ENCODE assay signal across 1 cellular context in the genomic region with DNA sequence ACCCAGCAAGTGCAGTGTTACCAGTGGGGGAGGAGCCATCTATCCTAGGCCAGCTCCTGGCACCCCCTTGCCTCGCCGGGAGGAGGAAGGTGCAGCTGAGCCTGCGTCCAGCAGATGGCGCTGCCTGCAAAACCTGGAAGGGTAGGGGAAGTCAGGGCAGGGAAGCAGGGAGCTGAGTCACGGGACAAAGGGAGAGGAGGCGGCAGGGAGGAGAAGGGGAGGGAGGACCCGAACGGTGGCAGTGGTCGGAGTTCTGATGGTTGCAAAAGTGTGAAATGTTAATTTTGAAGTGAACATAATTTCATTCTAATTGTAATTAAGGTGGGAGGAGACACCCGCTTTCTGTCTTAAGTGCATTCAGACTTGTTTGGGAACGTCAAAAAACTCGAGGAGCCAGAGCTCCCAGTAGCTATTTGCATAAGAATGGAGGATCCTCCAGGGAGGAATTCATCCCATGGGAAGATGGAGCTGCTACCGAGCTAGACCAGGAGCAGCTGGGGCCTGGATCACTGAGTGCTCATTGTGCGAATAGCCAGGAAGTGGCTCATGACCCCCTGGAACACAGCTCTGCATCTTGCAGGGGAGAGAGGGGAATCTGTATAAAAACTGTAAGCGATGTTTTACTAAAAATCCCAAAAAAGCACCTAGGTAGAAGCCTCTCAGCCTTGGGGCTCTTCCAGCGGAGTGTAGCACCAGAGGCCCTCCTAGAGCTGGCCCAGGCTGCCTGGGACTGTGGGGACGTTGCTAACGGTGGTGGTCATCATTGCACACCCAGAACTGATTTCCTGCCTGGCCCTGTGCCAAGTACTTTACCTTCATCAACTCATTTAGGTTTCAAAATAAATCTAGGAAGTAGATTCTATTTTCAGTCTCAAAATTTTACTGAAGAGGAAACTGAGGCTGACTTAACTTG.
TF ChIP-seq lines count a peak whose summit lies in the region.

No MANE protein-coding gene starts in this region.

TF ChIP-seq in H1, 55 proteins besides CTCF, POLR2A, EP300 and RAD21 (continues in another document):
- TF ChIP-seq POU5F1 (IDR thresholded peaks at IDR 0.05; ENCODE audit: low read depth, low read length) (peak; percentile 95), CBX5 (IDR thresholded peaks at IDR 0.05; ENCODE audit: low read depth, low read length) (no peak), SIN3A (conservative IDR thresholded peaks at IDR 0.05 in 1 of 2, IDR thresholded peaks at IDR 0.05 in 1 of 2; ENCODE audit: low read depth in 1 of 2, low read length in 2 of 2) (no peak), BRCA1 (IDR thresholded peaks at IDR 0.05; ENCODE audit: low read depth, low read length) (no peak), POLR2AphosphoS5 (IDR thresholded peaks at IDR 0.05; ENCODE audit: low read depth, low read length) (peak; percentile 56), NRF1 (IDR thresholded peaks at IDR 0.05; ENCODE audit: low read depth, low read length) (no peak), TAF1 (IDR thresholded peaks at IDR 0.05; ENCODE audit: low read depth, low read length) (peak; percentile 28), BCL11A (IDR thresholded peaks at IDR 0.05; ENCODE audit: low read depth in 2 of 2, low read length in 2 of 2) (no peak), SIX5 (IDR thresholded peaks at IDR 0.05; ENCODE audit: low read depth, low read length) (no peak), SP2 (IDR thresholded peaks at IDR 0.05; ENCODE audit: low read length) (no peak), RFX5 (IDR thresholded peaks at IDR 0.05; ENCODE audit: borderline replicate concordance, low read depth, low read length) (no peak), SUZ12 (IDR thresholded peaks at IDR 0.05; ENCODE audit: low read length) (no peak), CHD2 (IDR thresholded peaks at IDR 0.05; ENCODE audit: low read length) (no peak), YY1 (IDR thresholded peaks at IDR 0.05; ENCODE audit: low read depth, low read length) (peak; percentile 50; the same call in 1 of the 2 replicates), RXRA (IDR thresholded peaks at IDR 0.05; ENCODE audit: insufficient read depth, low read depth, low read length) (no peak), SP1 (IDR thresholded peaks at IDR 0.05; ENCODE audit: low read depth, low read length) (0 out of 2 replicates have a peak, but pooled peaks have one; percentile 6), TAF7 (optimal IDR thresholded peaks at IDR 0.05; ENCODE audit: borderline replicate concordance, low read depth, low read length) (no peak), EZH2 (IDR thresholded peaks at IDR 0.05; ENCODE audit: low read depth, low read length, severe bottlenecking) (no peak), GTF2F1 (IDR thresholded peaks at IDR 0.05; ENCODE audit: borderline replicate concordance, low read depth, low read length) (no peak), FOSL1 (IDR thresholded peaks at IDR 0.05; ENCODE audit: insufficient read depth, low read depth, low read length) (no peak), TEAD4 (IDR thresholded peaks at IDR 0.05; ENCODE audit: low read depth, low read length) (peak; percentile 74), EGR1 (IDR thresholded peaks at IDR 0.05; ENCODE audit: borderline replicate concordance, low read depth, low read length) (no peak), ASH2L (IDR thresholded peaks at IDR 0.05; ENCODE audit: low read length) (peak; percentile 71), PHF8 (conservative IDR thresholded peaks at IDR 0.05; ENCODE audit: low read depth, low read length) (no peak), ZNF274 (IDR thresholded peaks at IDR 0.05; ENCODE audit: borderline replicate concordance, extremely low read depth, low read length) (no peak), CBX8 (IDR thresholded peaks at IDR 0.05; ENCODE audit: borderline replicate concordance, low read depth, low read length) (no peak), CREB1 (IDR thresholded peaks at IDR 0.05) (peak; percentile 52; the same call in 1 of the 2 replicates), SP4 (IDR thresholded peaks at IDR 0.05; ENCODE audit: low read length) (peak; percentile 61; the same call in 1 of the 2 replicates), NANOG (IDR thresholded peaks at IDR 0.05; ENCODE audit: insufficient read depth, low read depth, low read length, poor library complexity, severe bottlenecking) (peak; percentile 45), JUN (IDR thresholded peaks at IDR 0.05; ENCODE audit: low read depth, low read length) (no peak), GABPA (IDR thresholded peaks at IDR 0.05; ENCODE audit: borderline replicate concordance, insufficient read depth, low read length) (no peak), CHD1 (IDR thresholded peaks at IDR 0.05; ENCODE audit: low read depth, low read length) (no peak), KDM1A (IDR thresholded peaks at IDR 0.05; ENCODE audit: borderline replicate concordance, low read length) (peak; percentile 79), TCF12 (IDR thresholded peaks at IDR 0.05; ENCODE audit: low read depth, low read length) (peak; percentile 82; the same call in 1 of the 2 replicates), KDM5A (IDR thresholded peaks at IDR 0.05; ENCODE audit: low read length) (no peak), KDM4A (IDR thresholded peaks at IDR 0.05; ENCODE audit: low read depth, low read length, severe bottlenecking) (no peak), SIRT6 (IDR thresholded peaks at IDR 0.05; ENCODE audit: low read length) (no peak), SRF (IDR thresholded peaks at IDR 0.05; ENCODE audit: low read depth, low read length) (no peak), BACH1 (IDR thresholded peaks at IDR 0.05; ENCODE audit: low read length) (peak; percentile 87), JUND (IDR thresholded peaks at IDR 0.05; ENCODE audit: low read length) (peak; percentile 61), CEBPB (IDR thresholded peaks at IDR 0.05; ENCODE audit: low read depth, low read length) (no peak), MAFK (IDR thresholded peaks at IDR 0.05; ENCODE audit: low read depth, low read length) (peak; percentile 69; the same call in 1 of the 2 replicates), RNF2 (IDR thresholded peaks at IDR 0.05; ENCODE audit: borderline replicate concordance, low read depth, low read length, missing control alignments, poor library complexity, severe bottlenecking) (no peak), HDAC6 (IDR thresholded peaks at IDR 0.05; ENCODE audit: low read depth, low read length) (no peak), TBP (IDR thresholded peaks at IDR 0.05; ENCODE audit: low read depth, low read length) (0 out of 2 replicates have a peak, but pooled peaks have one; percentile 17), SAP30 (IDR thresholded peaks at IDR 0.05; ENCODE audit: insufficient read depth, insufficient replicate concordance, low read length) (no peak), HDAC2 (IDR thresholded peaks at IDR 0.05; ENCODE audit: borderline replicate concordance in 1 of 2, low read depth in 2 of 2, low read length in 2 of 2) (no peak), CTBP2 (IDR thresholded peaks at IDR 0.05; ENCODE audit: borderline replicate concordance, insufficient read depth, insufficient read length, low read length) (peak; percentile 90)
- TF ChIP-seq, protein P1, sequence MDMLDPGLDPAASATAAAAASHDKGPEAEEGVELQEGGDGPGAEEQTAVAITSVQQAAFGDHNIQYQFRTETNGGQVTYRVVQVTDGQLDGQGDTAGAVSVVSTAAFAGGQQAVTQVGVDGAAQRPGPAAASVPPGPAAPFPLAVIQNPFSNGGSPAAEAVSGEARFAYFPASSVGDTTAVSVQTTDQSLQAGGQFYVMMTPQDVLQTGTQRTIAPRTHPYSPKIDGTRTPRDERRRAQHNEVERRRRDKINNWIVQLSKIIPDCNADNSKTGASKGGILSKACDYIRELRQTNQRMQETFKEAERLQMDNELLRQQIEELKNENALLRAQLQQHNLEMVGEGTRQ (IDR thresholded peaks at IDR 0.05; ENCODE audit: low read length) = peak; percentile 51; the same call in 1 of the 2 replicates
- TF ChIP-seq, protein P2, sequence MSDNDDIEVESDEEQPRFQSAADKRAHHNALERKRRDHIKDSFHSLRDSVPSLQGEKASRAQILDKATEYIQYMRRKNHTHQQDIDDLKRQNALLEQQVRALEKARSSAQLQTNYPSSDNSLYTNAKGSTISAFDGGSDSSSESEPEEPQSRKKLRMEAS (IDR thresholded peaks at IDR 0.05) = peak; percentile 53
- TF ChIP-seq, protein P3, sequence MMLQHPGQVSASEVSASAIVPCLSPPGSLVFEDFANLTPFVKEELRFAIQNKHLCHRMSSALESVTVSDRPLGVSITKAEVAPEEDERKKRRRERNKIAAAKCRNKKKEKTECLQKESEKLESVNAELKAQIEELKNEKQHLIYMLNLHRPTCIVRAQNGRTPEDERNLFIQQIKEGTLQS (IDR thresholded peaks at IDR 0.05; ENCODE audit: insufficient read depth, low read depth, low read length) = 0 out of 2 replicates have a peak, but pooled peaks have one; percentile 29
- TF ChIP-seq, protein P4, sequence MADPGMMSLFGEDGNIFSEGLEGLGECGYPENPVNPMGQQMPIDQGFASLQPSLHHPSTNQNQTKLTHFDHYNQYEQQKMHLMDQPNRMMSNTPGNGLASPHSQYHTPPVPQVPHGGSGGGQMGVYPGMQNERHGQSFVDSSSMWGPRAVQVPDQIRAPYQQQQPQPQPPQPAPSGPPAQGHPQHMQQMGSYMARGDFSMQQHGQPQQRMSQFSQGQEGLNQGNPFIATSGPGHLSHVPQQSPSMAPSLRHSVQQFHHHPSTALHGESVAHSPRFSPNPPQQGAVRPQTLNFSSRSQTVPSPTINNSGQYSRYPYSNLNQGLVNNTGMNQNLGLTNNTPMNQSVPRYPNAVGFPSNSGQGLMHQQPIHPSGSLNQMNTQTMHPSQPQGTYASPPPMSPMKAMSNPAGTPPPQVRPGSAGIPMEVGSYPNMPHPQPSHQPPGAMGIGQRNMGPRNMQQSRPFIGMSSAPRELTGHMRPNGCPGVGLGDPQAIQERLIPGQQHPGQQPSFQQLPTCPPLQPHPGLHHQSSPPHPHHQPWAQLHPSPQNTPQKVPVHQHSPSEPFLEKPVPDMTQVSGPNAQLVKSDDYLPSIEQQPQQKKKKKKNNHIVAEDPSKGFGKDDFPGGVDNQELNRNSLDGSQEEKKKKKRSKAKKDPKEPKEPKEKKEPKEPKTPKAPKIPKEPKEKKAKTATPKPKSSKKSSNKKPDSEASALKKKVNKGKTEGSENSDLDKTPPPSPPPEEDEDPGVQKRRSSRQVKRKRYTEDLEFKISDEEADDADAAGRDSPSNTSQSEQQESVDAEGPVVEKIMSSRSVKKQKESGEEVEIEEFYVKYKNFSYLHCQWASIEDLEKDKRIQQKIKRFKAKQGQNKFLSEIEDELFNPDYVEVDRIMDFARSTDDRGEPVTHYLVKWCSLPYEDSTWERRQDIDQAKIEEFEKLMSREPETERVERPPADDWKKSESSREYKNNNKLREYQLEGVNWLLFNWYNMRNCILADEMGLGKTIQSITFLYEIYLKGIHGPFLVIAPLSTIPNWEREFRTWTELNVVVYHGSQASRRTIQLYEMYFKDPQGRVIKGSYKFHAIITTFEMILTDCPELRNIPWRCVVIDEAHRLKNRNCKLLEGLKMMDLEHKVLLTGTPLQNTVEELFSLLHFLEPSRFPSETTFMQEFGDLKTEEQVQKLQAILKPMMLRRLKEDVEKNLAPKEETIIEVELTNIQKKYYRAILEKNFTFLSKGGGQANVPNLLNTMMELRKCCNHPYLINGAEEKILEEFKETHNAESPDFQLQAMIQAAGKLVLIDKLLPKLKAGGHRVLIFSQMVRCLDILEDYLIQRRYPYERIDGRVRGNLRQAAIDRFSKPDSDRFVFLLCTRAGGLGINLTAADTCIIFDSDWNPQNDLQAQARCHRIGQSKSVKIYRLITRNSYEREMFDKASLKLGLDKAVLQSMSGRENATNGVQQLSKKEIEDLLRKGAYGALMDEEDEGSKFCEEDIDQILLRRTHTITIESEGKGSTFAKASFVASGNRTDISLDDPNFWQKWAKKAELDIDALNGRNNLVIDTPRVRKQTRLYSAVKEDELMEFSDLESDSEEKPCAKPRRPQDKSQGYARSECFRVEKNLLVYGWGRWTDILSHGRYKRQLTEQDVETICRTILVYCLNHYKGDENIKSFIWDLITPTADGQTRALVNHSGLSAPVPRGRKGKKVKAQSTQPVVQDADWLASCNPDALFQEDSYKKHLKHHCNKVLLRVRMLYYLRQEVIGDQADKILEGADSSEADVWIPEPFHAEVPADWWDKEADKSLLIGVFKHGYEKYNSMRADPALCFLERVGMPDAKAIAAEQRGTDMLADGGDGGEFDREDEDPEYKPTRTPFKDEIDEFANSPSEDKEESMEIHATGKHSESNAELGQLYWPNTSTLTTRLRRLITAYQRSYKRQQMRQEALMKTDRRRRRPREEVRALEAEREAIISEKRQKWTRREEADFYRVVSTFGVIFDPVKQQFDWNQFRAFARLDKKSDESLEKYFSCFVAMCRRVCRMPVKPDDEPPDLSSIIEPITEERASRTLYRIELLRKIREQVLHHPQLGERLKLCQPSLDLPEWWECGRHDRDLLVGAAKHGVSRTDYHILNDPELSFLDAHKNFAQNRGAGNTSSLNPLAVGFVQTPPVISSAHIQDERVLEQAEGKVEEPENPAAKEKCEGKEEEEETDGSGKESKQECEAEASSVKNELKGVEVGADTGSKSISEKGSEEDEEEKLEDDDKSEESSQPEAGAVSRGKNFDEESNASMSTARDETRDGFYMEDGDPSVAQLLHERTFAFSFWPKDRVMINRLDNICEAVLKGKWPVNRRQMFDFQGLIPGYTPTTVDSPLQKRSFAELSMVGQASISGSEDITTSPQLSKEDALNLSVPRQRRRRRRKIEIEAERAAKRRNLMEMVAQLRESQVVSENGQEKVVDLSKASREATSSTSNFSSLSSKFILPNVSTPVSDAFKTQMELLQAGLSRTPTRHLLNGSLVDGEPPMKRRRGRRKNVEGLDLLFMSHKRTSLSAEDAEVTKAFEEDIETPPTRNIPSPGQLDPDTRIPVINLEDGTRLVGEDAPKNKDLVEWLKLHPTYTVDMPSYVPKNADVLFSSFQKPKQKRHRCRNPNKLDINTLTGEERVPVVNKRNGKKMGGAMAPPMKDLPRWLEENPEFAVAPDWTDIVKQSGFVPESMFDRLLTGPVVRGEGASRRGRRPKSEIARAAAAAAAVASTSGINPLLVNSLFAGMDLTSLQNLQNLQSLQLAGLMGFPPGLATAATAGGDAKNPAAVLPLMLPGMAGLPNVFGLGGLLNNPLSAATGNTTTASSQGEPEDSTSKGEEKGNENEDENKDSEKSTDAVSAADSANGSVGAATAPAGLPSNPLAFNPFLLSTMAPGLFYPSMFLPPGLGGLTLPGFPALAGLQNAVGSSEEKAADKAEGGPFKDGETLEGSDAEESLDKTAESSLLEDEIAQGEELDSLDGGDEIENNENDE (IDR thresholded peaks at IDR 0.05; ENCODE audit: insufficient replicate concordance, low read length) = no peak
- TF ChIP-seq, protein P5, sequence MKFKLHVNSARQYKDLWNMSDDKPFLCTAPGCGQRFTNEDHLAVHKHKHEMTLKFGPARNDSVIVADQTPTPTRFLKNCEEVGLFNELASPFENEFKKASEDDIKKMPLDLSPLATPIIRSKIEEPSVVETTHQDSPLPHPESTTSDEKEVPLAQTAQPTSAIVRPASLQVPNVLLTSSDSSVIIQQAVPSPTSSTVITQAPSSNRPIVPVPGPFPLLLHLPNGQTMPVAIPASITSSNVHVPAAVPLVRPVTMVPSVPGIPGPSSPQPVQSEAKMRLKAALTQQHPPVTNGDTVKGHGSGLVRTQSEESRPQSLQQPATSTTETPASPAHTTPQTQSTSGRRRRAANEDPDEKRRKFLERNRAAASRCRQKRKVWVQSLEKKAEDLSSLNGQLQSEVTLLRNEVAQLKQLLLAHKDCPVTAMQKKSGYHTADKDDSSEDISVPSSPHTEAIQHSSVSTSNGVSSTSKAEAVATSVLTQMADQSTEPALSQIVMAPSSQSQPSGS (IDR thresholded peaks at IDR 0.05; ENCODE audit: low read length) = no peak
- TF ChIP-seq, protein P6, sequence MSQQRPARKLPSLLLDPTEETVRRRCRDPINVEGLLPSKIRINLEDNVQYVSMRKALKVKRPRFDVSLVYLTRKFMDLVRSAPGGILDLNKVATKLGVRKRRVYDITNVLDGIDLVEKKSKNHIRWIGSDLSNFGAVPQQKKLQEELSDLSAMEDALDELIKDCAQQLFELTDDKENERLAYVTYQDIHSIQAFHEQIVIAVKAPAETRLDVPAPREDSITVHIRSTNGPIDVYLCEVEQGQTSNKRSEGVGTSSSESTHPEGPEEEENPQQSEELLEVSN (IDR thresholded peaks at IDR 0.05) = peak; percentile 52
